ENCODE assay signal across 8 cellular contexts in the genomic region with DNA sequence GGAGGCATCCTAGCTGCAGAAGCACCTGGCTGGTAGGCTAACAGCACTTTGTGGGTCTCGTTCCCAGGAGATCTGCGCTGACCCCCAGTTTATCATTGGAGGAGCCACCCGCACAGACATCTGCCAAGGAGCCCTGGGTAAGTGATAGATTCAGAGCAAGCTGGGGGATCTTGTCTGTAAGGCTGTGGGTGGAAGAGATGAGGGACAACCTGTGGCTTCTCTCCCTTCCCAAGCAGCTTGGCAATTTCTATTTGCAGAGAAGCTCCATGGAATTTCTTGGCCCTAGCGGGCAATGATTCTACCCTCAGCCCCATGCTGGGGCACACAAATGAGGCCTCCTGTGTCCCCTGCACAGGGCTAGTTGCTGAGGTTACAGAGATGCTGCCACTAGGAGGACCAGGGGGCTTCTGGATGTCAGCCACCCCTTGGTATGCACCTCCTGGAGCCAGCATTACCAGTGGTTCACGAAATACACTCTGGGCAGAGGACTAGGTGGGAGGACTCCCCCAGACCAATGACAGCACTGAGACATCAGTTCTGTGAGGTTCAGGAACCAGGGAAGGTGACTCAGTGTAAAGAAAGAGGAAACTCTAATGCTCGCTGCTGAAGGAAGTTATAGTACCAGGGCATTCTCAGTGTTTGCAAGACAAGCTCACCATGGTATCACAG. TPM values are rescaled to one million over a fixed set of nuclear protein-coding genes. Genes with fewer than 3 reads are reported as not detected.
DNase-seq lines count a peak whose midpoint lies in the region; ATAC-seq and TF ChIP-seq lines count a peak whose summit lies in the region.
"Had no signal": no experiment of that assay in that cellular context is flagged by ENCODE, and none has a peak within 500 bp of the region (broad histone marks: within the 10 kb centered on the region; RNA-seq: fewer than 3 reads in every experiment).

No MANE protein-coding gene starts in this region.

- ATAC-seq in GM21447 (IDR thresholded peaks at IDR 0.05; ENCODE audit: unreplicated experiment) = no peak

- DNase-seq in RWPE1 (ENCODE audit: low spot score) = no peak
- DNase-seq in colonic mucosa = no peak
- DNase-seq in HuH-7.5 (ENCODE audit: low spot score) = no peak
- no peak for DNase-seq in putamen (ENCODE audit: low spot score)

- H3K27ac ChIP-seq in HEK293 (ENCODE audit: extremely low read depth, low read depth, low read length) (no peak overlapping the region), RWPE1 (peak overlapping the region; percentile 63), colonic mucosa (peak overlapping the region; percentile 18), skin epidermis (peak overlapping the region in 16 of 21 experiments; percentile 4 to 96 (median 70))

- no peak overlapping the region for H3K4me3 ChIP-seq in HEK293 (ENCODE audit: low read depth, low read length)
- H3K4me3 ChIP-seq in colonic mucosa = no peak overlapping the region
- H3K4me3 ChIP-seq in skin epidermis = no peak overlapping the region

- POLR2A ChIA-PET in HEK293 (lab: Yijun Ruan, JAX) = interaction anchor here (1.1 to 3.4 kb wide), 3 partner anchors 9 to 17 kb away, joined by 4 to 15 read pairs (median 8); no protein-coding TSS in a partner anchor
- POLR2A ChIA-PET in RWPE1 (lab: Yijun Ruan, JAX; ENCODE audit: low non-redundant PET) = no interaction called here

- intact Hi-C loops in colonic mucosa (cut with DNase I) = no loop called here

- TF ChIP-seq CTCF in HEK293 (tag by site-specific recombination; IDR thresholded peaks at IDR 0.05) (no peak), RWPE1 (conservative IDR thresholded peaks at IDR 0.05; ENCODE audit: low read depth) (no peak), colonic mucosa (IDR thresholded peaks at IDR 0.05) (no peak)

- H3K4me1 ChIP-seq in HEK293 (ENCODE audit: control insufficient read depth, insufficient read depth, low read length) (peaks cover 28% of the 10 kb centered on the region), colonic mucosa (peaks cover 45% of the 10 kb centered on the region)

- H3K36me3 ChIP-seq in HEK293 (ENCODE audit: control insufficient read depth in 2 of 2, insufficient read depth in 1 of 2, low read length in 2 of 2) = peaks cover 27 to 53% of the 10 kb centered on the region in 2 experiments; a peak in 2 of 3 replicates
- H3K36me3 ChIP-seq in colonic mucosa = no peaks in the 10 kb centered on the region

- no peaks in the 10 kb centered on the region for H3K9me3 ChIP-seq in HEK293 (ENCODE audit: control insufficient read depth, insufficient read depth, low read depth, low read length)
- H3K9me3 ChIP-seq in colonic mucosa = no peaks in the 10 kb centered on the region

- no peaks in the 10 kb centered on the region for H3K27me3 ChIP-seq in colonic mucosa

- H3K9ac ChIP-seq in colonic mucosa (ENCODE audit: low read depth in 2 of 2, low read length in 2 of 2) = peak overlapping the region in 1 of 2 donors; percentile 51

- CTCF ChIA-PET in HEK293 (lab: Yijun Ruan, JAX) (interaction anchor here (0.5 to 1.5 kb wide), 4 partner anchors 10 to 504 kb away, joined by 3 to 8 read pairs (median 7); no protein-coding TSS in a partner anchor), RWPE1 (lab: Yijun Ruan, JAX) (no interaction called here)

TF ChIP-seq in HEK293, 187 proteins besides CTCF, POLR2A, EP300 and RAD21:
- TF ChIP-seq GLIS1 (tag by site-specific recombination; IDR thresholded peaks at IDR 0.05) = peak; percentile 81
- TF ChIP-seq ZNF600 (tag by site-specific recombination; IDR thresholded peaks at IDR 0.05) = 0 out of 2 replicates have a peak, but pooled peaks have one; percentile 27
- TF ChIP-seq ZNF155 (tag by site-specific recombination; IDR thresholded peaks at IDR 0.05) = no peak
- 0 out of 2 replicates have a peak, but pooled peaks have one; percentile 12 for TF ChIP-seq ZIC2 (tag by site-specific recombination; IDR thresholded peaks at IDR 0.05)
- TF ChIP-seq SCRT1 (tag by site-specific recombination; IDR thresholded peaks at IDR 0.05; ENCODE audit: borderline replicate concordance) = peak; percentile 80
- peak; percentile 74 for TF ChIP-seq SCRT2 (tag by site-specific recombination; IDR thresholded peaks at IDR 0.05)
- no peak for TF ChIP-seq IKZF3 (tag by site-specific recombination; IDR thresholded peaks at IDR 0.05)

RNA-seq across cellular contexts. Expression of gene CAPN2, which starts 5.5 kb away (rescaled TPM):
- total RNA-seq in colonic mucosa = 100 to 1,000 TPM; 197 to 323 TPM

RNA-seq across cellular contexts. Expression of gene CAPN8, which starts 52.3 kb away (rescaled TPM):
- total RNA-seq in colonic mucosa = 100 to 1,000 TPM in 1 of 2 donors, 10 to 100 TPM in 1; 52.6 to 102 TPM
- total RNA-seq: fibroblast of villous mesenchyme had no signal
